19 cellular contexts compared by ENCODE assay signal in the genomic region with DNA sequence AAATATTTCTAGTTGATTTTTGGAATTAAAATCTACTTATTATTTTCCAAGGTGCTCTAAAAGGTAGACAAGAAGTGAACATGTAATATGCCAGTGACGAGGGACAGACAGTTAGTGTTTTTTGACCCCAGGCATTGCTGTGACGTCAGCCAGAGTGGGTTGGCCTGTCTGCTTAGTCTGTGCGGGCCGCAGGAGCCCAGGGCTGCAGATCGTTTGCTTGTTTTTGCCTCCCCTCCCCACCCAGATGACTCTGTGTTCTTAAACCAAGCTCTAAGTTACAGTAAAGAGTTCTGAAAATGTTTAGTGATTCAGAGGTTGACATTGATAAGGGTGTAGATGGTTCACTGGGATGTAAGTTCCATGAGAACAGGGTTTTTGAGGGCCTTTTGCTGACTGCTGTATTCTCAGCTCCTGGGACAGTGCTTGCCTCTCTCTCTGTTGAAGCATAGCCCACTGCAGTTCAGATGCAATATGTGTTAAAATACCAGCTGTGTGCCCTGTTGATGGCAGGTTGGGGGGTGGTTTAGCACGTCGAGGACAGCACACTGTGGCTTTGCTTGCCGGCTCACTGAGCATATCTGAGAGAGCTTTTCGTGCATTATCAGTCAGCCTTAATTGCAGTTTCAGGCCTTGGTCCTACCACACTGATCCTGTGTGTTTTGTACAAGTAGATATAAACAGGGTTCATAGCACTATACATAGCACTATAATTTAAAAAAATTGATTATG.
A peak's percentile ranks its signal among the peaks of the same experiment; 100 is the strongest.
DNase-seq lines count a peak whose midpoint lies in the region; ATAC-seq, FAIRE-seq and TF ChIP-seq lines count a peak whose summit lies in the region.
"Had no signal": no experiment of that assay in that cellular context is flagged by ENCODE, and none has a peak within 500 bp of the region (broad histone marks: within the 10 kb centered on the region; RNA-seq: fewer than 3 reads in every experiment).

No MANE protein-coding gene starts in this region.

- BruUV-seq in A673 (replicated peaks; lab: Mats Ljungman, UMichigan), result no TSS peak

- intact Hi-C loops in A673 (cut with micrococcal nuclease; ENCODE audit: unreplicated experiment), result no loop called here
- intact Hi-C loops in colonic mucosa (cut with DNase I), result loop anchor here (10.0 kb wide), 1 partner anchor 51 kb away; no protein-coding TSS in a partner anchor

- peaks cover 5% of the 10 kb centered on the region for H4K20me1 ChIP-seq in astrocyte (ENCODE audit: insufficient read depth, low read length)

- no peak overlapping the region for H3K4me2 ChIP-seq in astrocyte (ENCODE audit: low read length)

- POLR2A ChIA-PET in A673 (lab: Charles Lee; ENCODE audit: low non-redundant PET), result no interaction called here

- H3K9me3 ChIP-seq in A673 (ENCODE audit: low read depth, low read length, poor library complexity, severe bottlenecking) (no peaks in the 10 kb centered on the region), astrocyte (ENCODE audit: insufficient read depth, low read depth, low read length) (no peaks in the 10 kb centered on the region), colonic mucosa (no peaks in the 10 kb centered on the region)

- H3K4me1 ChIP-seq in A673 (ENCODE audit: insufficient read depth, low read length, poor library complexity, severe bottlenecking) (peaks cover 29% of the 10 kb centered on the region), astrocyte (ENCODE audit: insufficient read depth, low read length) (peaks cover 10% of the 10 kb centered on the region), colonic mucosa (no peaks in the 10 kb centered on the region)

- H3K27me3 Mint-ChIP-seq in astrocyte (ENCODE audit: low read depth, unreplicated experiment) (no peaks in the 10 kb centered on the region), mesothelial cell of epicardium (ENCODE audit: low read depth) (no peaks in the 10 kb centered on the region)
- H3K27me3 Mint-ChIP-seq: activated CD4-positive, alpha-beta T cell treated with anti-CD3 and anti-CD28 coated beads, Interleukin-2, amount 10 ng/mL, durations not matched to agents 7 days and 5 days; activated naive CD8-positive, alpha-beta T cell; effector memory CD8-positive, alpha-beta T cell had no signal

- H3K27me3 ChIP-seq in A673 (replicated peaks; ENCODE audit: insufficient read depth, low read depth, low read length, poor library complexity) (no peaks in the 10 kb centered on the region), astrocyte (ENCODE audit: insufficient read depth, low read length) (no peaks in the 10 kb centered on the region), colonic mucosa (no peaks in the 10 kb centered on the region)

- no peak overlapping the region for H3K4me3 ChIP-seq in A673 (ENCODE audit: low read depth, low read length, poor library complexity, severe bottlenecking)
- no peak overlapping the region for H3K4me3 ChIP-seq in astrocyte (ENCODE audit: insufficient read depth, low read depth, low read length)
- no peak overlapping the region for H3K4me3 ChIP-seq in colonic mucosa
- H3K4me3 ChIP-seq: skin epidermis had no signal

- H3K4me1 Mint-ChIP-seq in astrocyte (ENCODE audit: low read depth, unreplicated experiment) (peaks cover 26% of the 10 kb centered on the region), mesothelial cell of epicardium (no peaks in the 10 kb centered on the region)
- H3K4me1 Mint-ChIP-seq: activated CD4-positive, alpha-beta T cell treated with anti-CD3 and anti-CD28 coated beads, Interleukin-2, amount 10 ng/mL, durations not matched to agents 7 days and 5 days; stimulated activated effector memory CD8-positive, alpha-beta T cell treated with anti-CD3 and anti-CD28 coated beads, Interleukin-12 subunit alpha, Interleukin-12 subunit beta, amount 100 ng/mL, for 72 hours had no signal

- no peak for DNase-seq in A673 (ENCODE audit: low spot score)
- DNase-seq in astrocyte (ENCODE audit: low read depth), result no peak
- no peak for DNase-seq in mesothelial cell of epicardium (ENCODE audit: low spot score in 2 of 2, unreplicated experiment in 2 of 2)
- no peak for DNase-seq in T-helper 2 cell
- no peak for DNase-seq in activated naive CD4-positive, alpha-beta T cell treated with Interleukin-2 at 50 U/mL for 16 hours
- no peak for DNase-seq in colonic mucosa
- DNase-seq: activated CD4-positive, alpha-beta T cell treated with anti-CD3 and anti-CD28 coated beads, Interleukin-2, amount 10 ng/mL, durations not matched to agents 7 days and 5 days; activated T-cell treated with anti-CD3 and anti-CD28 coated beads for 4 hours; COR-L47; effector memory CD8-positive, alpha-beta T cell; foreskin melanocyte; midbrain; SIG-M5; T1000 had no signal

- CTCF ChIA-PET in A673 (lab: Charles Lee), result no interaction called here

- peaks cover 6% of the 10 kb centered on the region for H3K79me2 ChIP-seq in astrocyte (ENCODE audit: insufficient read depth, low read length)

- H3K27ac Mint-ChIP-seq in astrocyte (ENCODE audit: unreplicated experiment) (peak overlapping the region; percentile 72), mesothelial cell of epicardium (peak overlapping the region; percentile 16)
- H3K27ac Mint-ChIP-seq: activated CD4-positive, alpha-beta T cell treated with anti-CD3 and anti-CD28 coated beads, Interleukin-2, amount 10 ng/mL, durations not matched to agents 7 days and 5 days; activated naive CD8-positive, alpha-beta T cell; stimulated activated effector memory CD8-positive, alpha-beta T cell treated with anti-CD3 and anti-CD28 coated beads, Interleukin-12 subunit alpha, Interleukin-12 subunit beta, amount 100 ng/mL, for 72 hours had no signal

- TF ChIP-seq CTCF in A673 (conservative IDR thresholded peaks at IDR 0.05; ENCODE audit: low read depth, low read length), result no peak
- no peak for TF ChIP-seq CTCF in astrocyte (IDR thresholded peaks at IDR 0.05; ENCODE audit: insufficient read depth, low read depth, low read length)
- TF ChIP-seq CTCF in mesothelial cell of epicardium (IDR thresholded peaks at IDR 0.05; ENCODE audit: unreplicated experiment), result no peak
- no peak for TF ChIP-seq CTCF in colonic mucosa (IDR thresholded peaks at IDR 0.05)

- H3K36me3 Mint-ChIP-seq in astrocyte (ENCODE audit: low read depth, unreplicated experiment) (peaks cover 42% of the 10 kb centered on the region), mesothelial cell of epicardium (peaks cover 49% of the 10 kb centered on the region)

- no peak overlapping the region for H2AFZ ChIP-seq in astrocyte (ENCODE audit: low read depth, low read length)

- H3K27ac ChIP-seq in A673 (ENCODE audit: low read depth, low read length, poor library complexity, severe bottlenecking) (peak overlapping the region; percentile 55), astrocyte (ENCODE audit: low read depth, low read length) (no peak overlapping the region), colonic mucosa (no peak overlapping the region)

- no peak for FAIRE-seq in astrocyte (lab: Jason Lieb, UNC)

- H3K9ac ChIP-seq in astrocyte (ENCODE audit: low read length) (no peak overlapping the region), colonic mucosa (ENCODE audit: low read depth in 2 of 2, low read length in 2 of 2) (no peak overlapping the region)

- no peak overlapping the region for H3K4me3 Mint-ChIP-seq in astrocyte (ENCODE audit: unreplicated experiment)
- no peak overlapping the region for H3K4me3 Mint-ChIP-seq in mesothelial cell of epicardium
- H3K4me3 Mint-ChIP-seq: activated CD4-positive, alpha-beta T cell treated with anti-CD3 and anti-CD28 coated beads, Interleukin-2, amount 10 ng/mL, durations not matched to agents 7 days and 5 days; activated naive CD8-positive, alpha-beta T cell; effector memory CD8-positive, alpha-beta T cell; stimulated activated effector memory CD8-positive, alpha-beta T cell treated with anti-CD3 and anti-CD28 coated beads, Interleukin-12 subunit alpha, Interleukin-12 subunit beta, amount 100 ng/mL, for 72 hours had no signal

- ATAC-seq in GM18867 (IDR thresholded peaks at IDR 0.05; ENCODE audit: unreplicated experiment) (peak; percentile 47), GM21381 (IDR thresholded peaks at IDR 0.05; ENCODE audit: unreplicated experiment) (no peak)
- ATAC-seq: effector memory CD8-positive, alpha-beta T cell; stimulated activated effector memory CD8-positive, alpha-beta T cell treated with anti-CD3 and anti-CD28 coated beads, Interleukin-12 subunit alpha, Interleukin-12 subunit beta, amount 100 ng/mL, for 72 hours had no signal

- H3K9me3 Mint-ChIP-seq in astrocyte (ENCODE audit: unreplicated experiment), result no peaks in the 10 kb centered on the region
- H3K9me3 Mint-ChIP-seq in mesothelial cell of epicardium, result no peaks in the 10 kb centered on the region
- H3K9me3 Mint-ChIP-seq: activated CD4-positive, alpha-beta T cell treated with anti-CD3 and anti-CD28 coated beads, Interleukin-2, amount 10 ng/mL, durations not matched to agents 7 days and 5 days; effector memory CD8-positive, alpha-beta T cell; stimulated activated effector memory CD8-positive, alpha-beta T cell treated with anti-CD3 and anti-CD28 coated beads, Interleukin-12 subunit alpha, Interleukin-12 subunit beta, amount 100 ng/mL, for 72 hours had no signal

- H3K36me3 ChIP-seq in A673 (ENCODE audit: insufficient read depth, low read length, poor library complexity, severe bottlenecking) (peaks cover 81% of the 10 kb centered on the region), astrocyte (ENCODE audit: insufficient read depth, low read length) (peaks cover 66% of the 10 kb centered on the region), colonic mucosa (peaks cover 22% of the 10 kb centered on the region)
